ENCODE assay signal across 11 cellular contexts in the genomic region with DNA sequence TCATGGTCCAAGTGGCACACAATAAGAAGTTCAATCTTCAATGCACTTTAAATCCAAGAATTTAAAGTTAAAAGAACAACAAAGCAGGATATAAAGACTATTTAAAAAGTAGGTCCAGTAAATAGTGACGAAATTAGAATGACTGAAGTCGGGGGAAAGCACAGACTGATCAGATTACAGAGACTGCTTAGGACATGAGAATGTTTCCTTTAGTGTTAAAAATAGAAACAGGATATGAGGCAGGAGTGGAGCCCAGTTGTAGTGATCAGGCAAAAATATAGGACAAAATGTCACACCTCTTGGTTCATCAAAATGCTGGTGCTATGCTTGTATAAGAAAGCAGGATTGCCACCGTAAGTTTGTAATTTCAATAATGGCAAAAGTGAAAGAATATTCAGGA. TPM values are rescaled to one million over a fixed set of nuclear protein-coding genes. Genes with fewer than 3 reads are reported as not detected.
DNase-seq lines count a peak whose midpoint lies in the region; ATAC-seq and TF ChIP-seq lines count a peak whose summit lies in the region.
"Had no signal": no experiment of that assay in that cellular context is flagged by ENCODE, and none has a peak within 500 bp of the region (broad histone marks: within the 10 kb centered on the region; RNA-seq: fewer than 3 reads in every experiment).

No MANE protein-coding gene starts in this region.

- H4K20me1 ChIP-seq in SK-N-SH (ENCODE audit: insufficient read depth) = no peaks in the 10 kb centered on the region

- POLR2A ChIA-PET in SK-N-SH (lab: Yijun Ruan, JAX) = no interaction called here

- DNase-seq in GM04503 (ENCODE audit: low read depth) (peak; percentile 45), SK-N-SH (no peak), fibroblast of villous mesenchyme (ENCODE audit: low read depth) (peak; percentile 75), renal cortical epithelial cell (ENCODE audit: low read depth) (peak; percentile 25)
- DNase-seq: activated CD4-positive, CD25-positive, alpha-beta regulatory T cell; stimulated activated naive CD8-positive, alpha-beta T cell treated with anti-CD3 and anti-CD28 coated beads, Interleukin-15, Interleukin-2, amounts not matched to agents 100 U/mL and 50 U/mL, for 24 hours had no signal

- peak overlapping the region; percentile 80 for H2AFZ ChIP-seq in SK-N-SH (ENCODE audit: low read depth)

- 0 out of 4 replicates have a peak overlapping the region, but pooled peaks of 1 of the 2 experiments have one; percentile 30 for H3K4me3 ChIP-seq in SK-N-SH (ENCODE audit: low read depth in 2 of 2, low read length in 1 of 2)
- H3K4me3 ChIP-seq in fibroblast of villous mesenchyme (ENCODE audit: low read depth, low read length) = no peak overlapping the region

- H3K4me1 ChIP-seq in SK-N-SH (ENCODE audit: control insufficient read depth in 1 of 2, insufficient read depth in 2 of 2, low read depth in 1 of 2, low read length in 1 of 2) = peaks cover 0 to 3% of the 10 kb centered on the region in 2 experiments; a peak in 2 of 4 replicates

- H3K4me2 ChIP-seq in SK-N-SH = peak overlapping the region; percentile 60

- peaks cover 3% of the 10 kb centered on the region for H3F3A ChIP-seq in SK-N-SH (replicated peaks; ENCODE audit: insufficient read depth)

- TF ChIP-seq RAD21 in SK-N-SH (IDR thresholded peaks at IDR 0.05; ENCODE audit: low read length) = no peak

- no peaks in the 10 kb centered on the region for H3K9me3 ChIP-seq in SK-N-SH

- no peaks in the 10 kb centered on the region for H3K27me3 ChIP-seq in SK-N-SH (ENCODE audit: insufficient read depth)

- 16% methylated on average over 3 of the region's 3 CpGs for WGBS in SK-N-SH (ENCODE audit: low lambda C conversion rate)

- peak overlapping the region; percentile 45 to 70; a peak in 3 of 4 replicates for H3K27ac ChIP-seq in SK-N-SH (ENCODE audit: low read depth in 2 of 2, low read length in 1 of 2)

- TF ChIP-seq CTCF in SK-N-SH (IDR thresholded peaks at IDR 0.05) (no peak), fibroblast of villous mesenchyme (IDR thresholded peaks at IDR 0.05; ENCODE audit: insufficient read depth, low read depth, low read length) (no peak)

- no peaks in the 10 kb centered on the region for H3K36me3 ChIP-seq in SK-N-SH (replicated peaks in 1 of 2; ENCODE audit: control insufficient read depth in 1 of 2, insufficient read depth in 2 of 2, low read length in 1 of 2)

- CTCF ChIA-PET in SK-N-SH (lab: Yijun Ruan, JAX) = no interaction called here

- no peak overlapping the region for H3K9ac ChIP-seq in SK-N-SH

- ATAC-seq in GM21786 (IDR thresholded peaks at IDR 0.05; ENCODE audit: unreplicated experiment) (no peak), HG02981 (IDR thresholded peaks at IDR 0.05; ENCODE audit: unreplicated experiment) (no peak), HG03342 (IDR thresholded peaks at IDR 0.05; ENCODE audit: unreplicated experiment) (no peak), HG02798 (IDR thresholded peaks at IDR 0.05; ENCODE audit: poor library complexity, unreplicated experiment) (no peak)
- ATAC-seq: stimulated activated naive CD8-positive, alpha-beta T cell treated with anti-CD3 and anti-CD28 coated beads, Interleukin-15, Interleukin-2, amounts not matched to agents 100 U/mL and 50 U/mL, for 24 hours had no signal

- no peaks in the 10 kb centered on the region for H3K9me2 ChIP-seq in SK-N-SH

- no peak for TF ChIP-seq EP300 in SK-N-SH (IDR thresholded peaks at IDR 0.05; ENCODE audit: borderline replicate concordance in 1 of 2, low read depth in 1 of 2, low read length in 1 of 2)

- no peaks in the 10 kb centered on the region for H3K79me2 ChIP-seq in SK-N-SH (ENCODE audit: insufficient read depth)

TF ChIP-seq in SK-N-SH, 30 proteins besides CTCF, POLR2A, EP300 and RAD21:
- TF ChIP-seq TEAD4 (IDR thresholded peaks at IDR 0.05; ENCODE audit: borderline replicate concordance, insufficient read depth) = no peak
- peak; percentile 75; the same call in 1 of the 2 replicates for TF ChIP-seq MEF2A (IDR thresholded peaks at IDR 0.05; ENCODE audit: borderline replicate concordance, low read depth)

RNA-seq across cellular contexts. Expression of a gene that starts 52.2 kb away (rescaled TPM):
- polyA plus RNA-seq in SK-N-SH (2012; rRNA removed) = 0.03 TPM in 1 of 2 replicates, not detected in the other
- polyA plus RNA-seq in SK-N-SH (2012; cell fraction: cytosol; rRNA removed) = 0.01 TPM in 1 of 2 replicates, not detected in the other
- polyA plus RNA-seq in SK-N-SH (2012; cell fraction: nucleus; rRNA removed) = not detected in 2 replicates
- total RNA-seq in fibroblast of villous mesenchyme = not detected in 2 replicates
- not detected in 2 replicates for total RNA-seq in renal cortical epithelial cell
- polyA plus RNA-seq: neural cell had no signal
